In genomic region chr7:131300078-131300477, GRCh38 we compare ENCODE assay signal across 34 cellular contexts.
"Had no signal": no experiment of that assay in that cellular context is flagged by ENCODE, and none has a peak within 500 bp of the region (broad histone marks: within the 10 kb centered on the region; RNA-seq: fewer than 3 reads in every experiment).

No MANE protein-coding gene starts in this region.

- H3K27ac Mint-ChIP-seq: activated CD4-positive, alpha-beta memory T cell treated with anti-CD3 and anti-CD28 coated beads, Interleukin-2, amount 10 ng/mL, durations not matched to agents 7 days and 5 days; activated CD4-positive, alpha-beta T cell treated with anti-CD3 and anti-CD28 coated beads for 36 hours; activated CD4-positive, alpha-beta T cell treated with anti-CD3 and anti-CD28 coated beads, Interleukin-2, amount 10 ng/mL, durations not matched to agents 7 days and 5 days; activated CD8-positive, alpha-beta memory T cell treated with anti-CD3 and anti-CD28 coated beads, Interleukin-2, amount 10 ng/mL, durations not matched to agents 7 days and 5 days; activated CD8-positive, alpha-beta T cell treated with anti-CD3 and anti-CD28 coated beads, Interleukin-2, amount 10 ng/mL, durations not matched to agents 7 days and 5 days; activated naive CD4-positive, alpha-beta T cell treated with anti-CD3 and anti-CD28 coated beads, Interleukin-2, amount 10 ng/mL, durations not matched to agents 7 days and 5 days; activated naive CD4-positive, alpha-beta T cell treated with anti-CD3 and anti-CD28 coated beads, Interleukin-2, amount 50 U/mL, for 72 hours; activated naive CD8-positive, alpha-beta T cell treated with anti-CD3 and anti-CD28 coated beads for 36 hours; activated T-cell treated with anti-CD3 and anti-CD28 coated beads, Interleukin-2, amount 50 U/mL, for 24 hours; activated T-helper 2 cell treated with anti-CD3 and anti-CD28 coated beads, Interferon-gamma antibody, Interleukin-2, Interleukin-4, amounts not matched to agents 10 μg/mL and 5 μg/mL and 100 μg/mL, durations not matched to agents 14 hours and 24 hours and 36 hours; T-helper 1 cell treated with Interleukin-12 subunit alpha and Interleukin-12 subunit beta and Interleukin-4 antibody, amounts not matched to agents 30 μg/mL and 1 μg/mL, for 36 hours; T-helper 2 cell treated with Interferon-gamma antibody and Interleukin-4, amounts not matched to agents 5 μg/mL and 100 μg/mL, for 36 hours had no signal

- H3K27me3 Mint-ChIP-seq: activated CD4-positive, alpha-beta T cell treated with anti-CD3 and anti-CD28 coated beads for 36 hours; activated CD4-positive, alpha-beta T cell treated with anti-CD3 and anti-CD28 coated beads, Interleukin-2, amount 10 ng/mL, durations not matched to agents 7 days and 5 days; activated CD8-positive, alpha-beta memory T cell treated with anti-CD3 and anti-CD28 coated beads, Interleukin-2, amount 10 ng/mL, durations not matched to agents 7 days and 5 days; activated naive CD8-positive, alpha-beta T cell treated with anti-CD3 and anti-CD28 coated beads for 36 hours; activated T-cell treated with anti-CD3 and anti-CD28 coated beads, Interleukin-2, amount 50 U/mL, for 24 hours had no signal

- H3K27ac ChIP-seq: adrenal gland, body of pancreas, brain microvascular endothelial cell, breast epithelium, VCaP had no signal

- H3K9me3 Mint-ChIP-seq: activated CD4-positive, alpha-beta memory T cell treated with anti-CD3 and anti-CD28 coated beads, Interleukin-2, amount 10 ng/mL, durations not matched to agents 7 days and 5 days; activated CD4-positive, alpha-beta T cell treated with anti-CD3 and anti-CD28 coated beads, Interleukin-2, amount 10 ng/mL, durations not matched to agents 7 days and 5 days; activated naive CD4-positive, alpha-beta T cell treated with anti-CD3 and anti-CD28 coated beads, Interleukin-2, amount 10 ng/mL, durations not matched to agents 7 days and 5 days; activated naive CD4-positive, alpha-beta T cell treated with anti-CD3 and anti-CD28 coated beads, Interleukin-2, amount 50 U/mL, for 72 hours; activated naive CD8-positive, alpha-beta T cell treated with anti-CD3 and anti-CD28 coated beads for 36 hours; activated T-cell treated with anti-CD3 and anti-CD28 coated beads, Interleukin-2, amount 50 U/mL, for 24 hours; activated T-helper 2 cell treated with anti-CD3 and anti-CD28 coated beads, Interferon-gamma antibody, Interleukin-2, Interleukin-4, amounts not matched to agents 10 μg/mL and 5 μg/mL and 100 μg/mL, durations not matched to agents 14 hours and 24 hours and 36 hours; T-helper 1 cell treated with Interleukin-12 subunit alpha and Interleukin-12 subunit beta and Interleukin-4 antibody, amounts not matched to agents 30 μg/mL and 1 μg/mL, for 36 hours; T-helper 2 cell treated with Interferon-gamma antibody and Interleukin-4, amounts not matched to agents 5 μg/mL and 100 μg/mL, for 36 hours had no signal

- ATAC-seq: activated CD4-positive, alpha-beta T cell treated with anti-CD3 and anti-CD28 coated beads for 36 hours; activated CD4-positive, CD25-positive, alpha-beta regulatory T cell treated with anti-CD3 and anti-CD28 coated beads, Interleukin-2, amount 50 U/mL, for 24 hours; activated CD8-positive, alpha-beta memory T cell treated with anti-CD3 and anti-CD28 coated beads, Interleukin-2, amount 10 ng/mL, durations not matched to agents 7 days and 5 days; activated CD8-positive, alpha-beta T cell treated with anti-CD3 and anti-CD28 coated beads, Interleukin-2, amount 10 ng/mL, durations not matched to agents 7 days and 5 days; activated naive CD4-positive, alpha-beta T cell treated with anti-CD3 and anti-CD28 coated beads, Interleukin-2, amount 50 U/mL, for 72 hours; body of pancreas had no signal

- H3K4me3 ChIP-seq: adrenal gland, body of pancreas, breast epithelium had no signal

- DNase-seq: activated CD4-positive, alpha-beta memory T cell treated with anti-CD3 and anti-CD28 coated beads, Interleukin-2, amount 10 ng/mL, durations not matched to agents 7 days and 5 days; activated CD4-positive, alpha-beta T cell treated with anti-CD3 and anti-CD28 coated beads for 1 hour; activated CD4-positive, alpha-beta T cell treated with anti-CD3 and anti-CD28 coated beads for 36 hours; activated CD4-positive, alpha-beta T cell treated with anti-CD3 and anti-CD28 coated beads for 48 hours; activated CD4-positive, alpha-beta T cell treated with anti-CD3 and anti-CD28 coated beads, Interleukin-2, amount 10 ng/mL, durations not matched to agents 7 days and 5 days; activated CD4-positive, alpha-beta T cell treated with anti-CD3 and anti-CD28 coated beads, Interleukin-2, amount 50 U/mL, for 48 hours; activated CD4-positive, CD25-positive, alpha-beta regulatory T cell; activated CD8-positive, alpha-beta memory T cell treated with anti-CD3 and anti-CD28 coated beads for 24 hours; activated CD8-positive, alpha-beta memory T cell treated with anti-CD3 and anti-CD28 coated beads, Interleukin-2, amount 10 ng/mL, durations not matched to agents 7 days and 5 days; activated CD8-positive, alpha-beta memory T cell treated with anti-CD3 and anti-CD28 coated beads, Interleukin-2, amount 50 U/mL, for 48 hours; activated CD8-positive, alpha-beta T cell treated with anti-CD3 and anti-CD28 coated beads, Interleukin-2, amount 10 ng/mL, durations not matched to agents 7 days and 5 days; activated effector memory CD4-positive, alpha-beta T cell treated with Interleukin-2 at 50 U/mL for 16 hours; activated gamma-delta T cell; activated naive CD4-positive, alpha-beta T cell treated with anti-CD3 and anti-CD28 coated beads, Interleukin-2, amount 10 ng/mL, durations not matched to agents 7 days and 5 days; activated naive CD4-positive, alpha-beta T cell treated with Interleukin-2 at 50 U/mL for 16 hours; activated naive CD8-positive, alpha-beta T cell treated with anti-CD3 and anti-CD28 coated beads for 36 hours; activated T-cell treated with anti-CD3 and anti-CD28 coated beads, Interleukin-2, amount 50 U/mL, for 24 hours; activated T-cell treated with anti-CD3 and anti-CD28 coated beads, Interleukin-2, amount 50 U/mL, for 48 hours; adrenal gland; amniotic stem cell; aorta; body of pancreas; brain microvascular endothelial cell; central memory CD4-positive, alpha-beta T cell; T-helper 1 cell; T-helper 2 cell; T-helper 9 cell had no signal

- H3K4me1 Mint-ChIP-seq: activated CD4-positive, alpha-beta memory T cell treated with anti-CD3 and anti-CD28 coated beads, Interleukin-2, amount 10 ng/mL, durations not matched to agents 7 days and 5 days; activated CD4-positive, alpha-beta T cell treated with anti-CD3 and anti-CD28 coated beads for 36 hours; activated CD4-positive, alpha-beta T cell treated with anti-CD3 and anti-CD28 coated beads, Interleukin-2, amount 10 ng/mL, durations not matched to agents 7 days and 5 days; activated CD8-positive, alpha-beta memory T cell treated with anti-CD3 and anti-CD28 coated beads, Interleukin-2, amount 10 ng/mL, durations not matched to agents 7 days and 5 days; activated naive CD4-positive, alpha-beta T cell treated with anti-CD3 and anti-CD28 coated beads, Interleukin-2, amount 10 ng/mL, durations not matched to agents 7 days and 5 days; activated naive CD8-positive, alpha-beta T cell treated with anti-CD3 and anti-CD28 coated beads for 36 hours had no signal

- H3K27me3 ChIP-seq: adrenal gland, body of pancreas, brain microvascular endothelial cell, breast epithelium had no signal

- H3K4me1 ChIP-seq: breast epithelium had no signal

- H3K36me3 ChIP-seq: adrenal gland, brain microvascular endothelial cell, breast epithelium had no signal

- H3K36me3 Mint-ChIP-seq: activated CD8-positive, alpha-beta memory T cell treated with anti-CD3 and anti-CD28 coated beads, Interleukin-2, amount 10 ng/mL, durations not matched to agents 7 days and 5 days; activated naive CD4-positive, alpha-beta T cell treated with anti-CD3 and anti-CD28 coated beads, Interleukin-2, amount 10 ng/mL, durations not matched to agents 7 days and 5 days; activated naive CD4-positive, alpha-beta T cell treated with anti-CD3 and anti-CD28 coated beads, Interleukin-2, amount 50 U/mL, for 72 hours; activated naive CD8-positive, alpha-beta T cell treated with anti-CD3 and anti-CD28 coated beads for 36 hours had no signal

- H3K9me3 ChIP-seq: adrenal gland, body of pancreas, breast epithelium had no signal

- H3K4me3 Mint-ChIP-seq: activated CD4-positive, alpha-beta memory T cell treated with anti-CD3 and anti-CD28 coated beads, Interleukin-2, amount 10 ng/mL, durations not matched to agents 7 days and 5 days; activated CD4-positive, alpha-beta T cell treated with anti-CD3 and anti-CD28 coated beads for 36 hours; activated CD4-positive, alpha-beta T cell treated with anti-CD3 and anti-CD28 coated beads, Interleukin-2, amount 10 ng/mL, durations not matched to agents 7 days and 5 days; activated CD8-positive, alpha-beta memory T cell treated with anti-CD3 and anti-CD28 coated beads, Interleukin-2, amount 10 ng/mL, durations not matched to agents 7 days and 5 days; activated CD8-positive, alpha-beta T cell treated with anti-CD3 and anti-CD28 coated beads, Interleukin-2, amount 10 ng/mL, durations not matched to agents 7 days and 5 days; activated naive CD4-positive, alpha-beta T cell treated with anti-CD3 and anti-CD28 coated beads, Interleukin-2, amount 10 ng/mL, durations not matched to agents 7 days and 5 days; activated naive CD8-positive, alpha-beta T cell treated with anti-CD3 and anti-CD28 coated beads for 36 hours; activated T-cell treated with anti-CD3 and anti-CD28 coated beads, Interleukin-2, amount 50 U/mL, for 24 hours; T-helper 1 cell treated with Interleukin-12 subunit alpha and Interleukin-12 subunit beta and Interleukin-4 antibody, amounts not matched to agents 30 μg/mL and 1 μg/mL, for 36 hours; T-helper 2 cell treated with Interferon-gamma antibody and Interleukin-4, amounts not matched to agents 5 μg/mL and 100 μg/mL, for 36 hours had no signal
